In genomic region chr10:6607778-6608177, GRCh38 we compare ENCODE assay signal across 1 cellular context.
TF ChIP-seq lines count a peak whose summit lies in the region.

No MANE protein-coding gene starts in this region.

TF ChIP-seq in HepG2, 621 proteins besides CTCF, POLR2A, EP300 and RAD21 (continued from another document):
- no peak for TF ChIP-seq SMARCC2 (IDR thresholded peaks at IDR 0.05)
- no peak for TF ChIP-seq TAF15 (IDR thresholded peaks at IDR 0.05; ENCODE audit: low read depth, low read length, poor library complexity, severe bottlenecking)
- no peak for TF ChIP-seq ZNF451 (CRISPR knock-in tag; IDR thresholded peaks at IDR 0.05)
- TF ChIP-seq REPIN1 (CRISPR knock-in tag; IDR thresholded peaks at IDR 0.05; ENCODE audit: borderline replicate concordance, low read depth), result no peak
- TF ChIP-seq PAXIP1 (CRISPR knock-in tag; conservative IDR thresholded peaks at IDR 0.05), result no peak
- TF ChIP-seq DPF2 (CRISPR knock-in tag; IDR thresholded peaks at IDR 0.05; ENCODE audit: borderline replicate concordance, low read depth), result no peak
- TF ChIP-seq ZNF83 (CRISPR knock-in tag; IDR thresholded peaks at IDR 0.05; ENCODE audit: borderline replicate concordance), result no peak
- TF ChIP-seq ZNF232 (CRISPR knock-in tag; IDR thresholded peaks at IDR 0.05; ENCODE audit: borderline replicate concordance), result no peak
